In genomic region chr7:103628742-103629141, GRCh38 we compare ENCODE assay signal across 20 cellular contexts.
A peak's percentile ranks its signal among the peaks of the same experiment; 100 is the strongest.
DNase-seq lines count a peak whose midpoint lies in the region; ATAC-seq, FAIRE-seq and TF ChIP-seq lines count a peak whose summit lies in the region.
"Had no signal": no experiment of that assay in that cellular context is flagged by ENCODE, and none has a peak within 500 bp of the region (broad histone marks: within the 10 kb centered on the region; RNA-seq: fewer than 3 reads in every experiment).

No MANE protein-coding gene starts in this region.

- 0 out of 2 replicates have a peak overlapping the region, but pooled peaks have one; percentile 69 for H3K14ac ChIP-seq in IMR-90 (replicated peaks; ENCODE audit: low read depth, low read length)

- 0 out of 3 replicates have a peak overlapping the region, but pooled peaks have one; percentile 38 for H2BK15ac ChIP-seq in IMR-90 (ENCODE audit: low read depth, low read length)

- in situ Hi-C loops in IMR-90 (cut with MboI; ENCODE audit: low sequenced_read_pairs), result no loop called here
- in situ Hi-C loops in K562 (cut with MboI), result no loop called here

- POLR2A ChIA-PET in IMR-90 (lab: Charles Lee; ENCODE audit: unreplicated experiment), result no interaction called here
- POLR2A ChIA-PET in K562 (lab: Yijun Ruan, JAX), result interaction anchor here (0.8 kb wide), 1 partner anchor 9 kb away, joined by 4 read pairs; no protein-coding TSS in a partner anchor

- H3K27ac ChIP-seq in IMR-90 (ENCODE audit: insufficient read depth, low read length), result no peak overlapping the region
- no peak overlapping the region for H3K27ac ChIP-seq in K562 (ENCODE audit: extremely low read depth, low read depth, low read length)
- peak overlapping the region; percentile 11 for H3K27ac ChIP-seq in neural cell (ENCODE audit: low read length)
- no peak overlapping the region for H3K27ac ChIP-seq in smooth muscle cell (ENCODE audit: low read depth)
- H3K27ac ChIP-seq: 22Rv1; A549; BLaER1 treated with 17β-estradiol and CSF1 and Interleukin-3, amounts not matched to agents 10 nM and 100 nM; C4-2B had no signal

- H3K9me1 ChIP-seq in IMR-90 (ENCODE audit: insufficient read depth, low read length), result peaks cover 4% of the 10 kb centered on the region; the same call in 1 of the 2 replicates
- no peaks in the 10 kb centered on the region for H3K9me1 ChIP-seq in K562 (ENCODE audit: control insufficient read depth, insufficient read depth, low read length)

- peak overlapping the region; percentile 86; the same call in 1 of the 2 replicates for H2AK5ac ChIP-seq in IMR-90 (ENCODE audit: low read depth, low read length)

- no peak overlapping the region for H2AK9ac ChIP-seq in IMR-90 (replicated peaks; ENCODE audit: low read depth, low read length, poor library complexity)

- H2BK120ac ChIP-seq in IMR-90 (ENCODE audit: low read depth, low read length), result peak overlapping the region; percentile 11

- no peaks in the 10 kb centered on the region for H3F3A ChIP-seq in neural cell (ENCODE audit: insufficient read depth, low read length, poor library complexity, severe bottlenecking)
- H3F3A ChIP-seq in smooth muscle cell (ENCODE audit: low read depth), result no peaks in the 10 kb centered on the region

- no peak overlapping the region for H3K23ac ChIP-seq in IMR-90 (ENCODE audit: low read depth, low read length)

- H3K9ac ChIP-seq in IMR-90 (ENCODE audit: low read depth, low read length), result no peak overlapping the region
- H3K9ac ChIP-seq in K562 (ENCODE audit: insufficient read depth in 1 of 2, low read depth in 2 of 2, low read length in 2 of 2), result no peak overlapping the region
- no peak overlapping the region for H3K9ac ChIP-seq in neural cell (ENCODE audit: low read length)
- no peak overlapping the region for H3K9ac ChIP-seq in smooth muscle cell (ENCODE audit: low read depth)
- H3K9ac ChIP-seq: BLaER1 treated with 17β-estradiol and CSF1 and Interleukin-3, amounts not matched to agents 10 nM and 100 nM had no signal

- TF ChIP-seq POLR2A in IMR-90 (IDR thresholded peaks at IDR 0.05; ENCODE audit: low read depth, low read length) (no peak), K562 (conservative IDR thresholded peaks at IDR 0.05) (no peak)

- no peak overlapping the region; the same call in 1 of the 2 replicates for H3K18ac ChIP-seq in IMR-90 (ENCODE audit: low read depth, low read length)

- no peak overlapping the region for H3K56ac ChIP-seq in IMR-90 (ENCODE audit: extremely low read depth, insufficient read depth, low read length)

- TF ChIP-seq EP300 in K562 (IDR thresholded peaks at IDR 0.05; ENCODE audit: low read length) (no peak), neural cell (conservative IDR thresholded peaks at IDR 0.05; ENCODE audit: poor library complexity, severe bottlenecking) (no peak)

- peaks cover 3% of the 10 kb centered on the region for H3K36me3 ChIP-seq in IMR-90 (ENCODE audit: control insufficient read depth, insufficient read depth, low read length)
- peaks cover 18% of the 10 kb centered on the region for H3K36me3 ChIP-seq in K562 (ENCODE audit: control insufficient read depth, insufficient read depth, low read length)
- H3K36me3 ChIP-seq in neural cell (ENCODE audit: insufficient read depth, low read length), result no peaks in the 10 kb centered on the region
- no peaks in the 10 kb centered on the region for H3K36me3 ChIP-seq in smooth muscle cell (ENCODE audit: low read depth)
- H3K36me3 ChIP-seq: BLaER1 treated with 17β-estradiol and CSF1 and Interleukin-3, amounts not matched to agents 10 nM and 100 nM had no signal

- no peaks in the 10 kb centered on the region for H3K9me3 ChIP-seq in IMR-90 (ENCODE audit: control insufficient read depth, insufficient read depth, low read length)
- no peaks in the 10 kb centered on the region for H3K9me3 ChIP-seq in K562 (replicated peaks; ENCODE audit: control insufficient read depth, insufficient read depth, low read depth, low read length)
- H3K9me3 ChIP-seq in neural cell (ENCODE audit: low read length), result no peaks in the 10 kb centered on the region
- no peaks in the 10 kb centered on the region for H3K9me3 ChIP-seq in smooth muscle cell (replicated peaks; ENCODE audit: low read depth)
- H3K9me3 ChIP-seq: A549; BLaER1 treated with 17β-estradiol and CSF1 and Interleukin-3, amounts not matched to agents 10 nM and 100 nM; Caco-2 had no signal

- H4K91ac ChIP-seq in IMR-90 (ENCODE audit: insufficient read depth, low read depth, low read length), result no peak overlapping the region; the same call in 1 of the 2 replicates

- no peak overlapping the region for H3K4me3 ChIP-seq in IMR-90 (ENCODE audit: insufficient read depth, low read depth, low read length)
- no peak overlapping the region for H3K4me3 ChIP-seq in K562
- no peak overlapping the region for H3K4me3 ChIP-seq in neural cell (ENCODE audit: low read length)
- no peak overlapping the region for H3K4me3 ChIP-seq in smooth muscle cell
- H3K4me3 ChIP-seq: A549; BLaER1 treated with 17β-estradiol and CSF1 and Interleukin-3, amounts not matched to agents 10 nM and 100 nM had no signal

- no peak for FAIRE-seq in K562 (lab: Jason Lieb, UNC)
- FAIRE-seq: A549, D721Med, G401.6, GM12891, GM19239 had no signal

- peak overlapping the region; percentile 85 for H2BK20ac ChIP-seq in IMR-90 (ENCODE audit: low read depth, low read length)

- BruUV-seq in IMR-90 (replicated peaks; lab: Mats Ljungman, UMichigan), result no TSS peak
- no TSS peak for BruUV-seq in K562 (replicated peaks; lab: Mats Ljungman, UMichigan)

- H2BK5ac ChIP-seq in IMR-90 (ENCODE audit: low read depth, low read length, poor library complexity, severe bottlenecking), result no peak overlapping the region

- peak overlapping the region; percentile 29; the same call in 1 of the 2 replicates for H3K4ac ChIP-seq in IMR-90 (ENCODE audit: low read depth, low read length)

- CTCF ChIA-PET in IMR-90 (lab: Yijun Ruan, JAX) (no interaction called here), K562 (lab: Yijun Ruan, JAX; ENCODE audit: low intra/inter-chr PET ratio) (no interaction called here)

- ATAC-seq in IMR-90 (ENCODE audit: low read depth), result no peak
- no peak for ATAC-seq in K562
- ATAC-seq: A549; CD8-positive, alpha-beta T cell had no signal

- peak overlapping the region in 1 of 2 experiments; percentile 2; a peak in 1 of 4 replicates for H4K8ac ChIP-seq in IMR-90 (ENCODE audit: low read depth in 2 of 2, low read length in 2 of 2)

- TF ChIP-seq RAD21 in IMR-90 (IDR thresholded peaks at IDR 0.05; ENCODE audit: low read length), result no peak
- TF ChIP-seq RAD21 in K562 (CRISPR knock-in tag; conservative IDR thresholded peaks at IDR 0.05 in 1 of 2, IDR thresholded peaks at IDR 0.05 in 1 of 2), result no peak
- TF ChIP-seq RAD21 in neural cell (conservative IDR thresholded peaks at IDR 0.05), result no peak

- no peaks in the 10 kb centered on the region for H3K79me1 ChIP-seq in IMR-90 (ENCODE audit: low read depth in 1 of 2, low read length in 2 of 2)

- H4K5ac ChIP-seq in IMR-90 (ENCODE audit: low read depth, low read length), result 0 out of 2 replicates have a peak overlapping the region, but pooled peaks have one; percentile 39

- TF ChIP-seq CTCF in IMR-90 (conservative IDR thresholded peaks at IDR 0.05; ENCODE audit: low read depth, low read length), result no peak
- no peak for TF ChIP-seq CTCF in K562 (IDR thresholded peaks at IDR 0.05 in 2 of 3, conservative IDR thresholded peaks at IDR 0.05 in 1 of 3; ENCODE audit: insufficient read depth in 2 of 3, low read depth in 1 of 3, low read length in 3 of 3)
- no peak for TF ChIP-seq CTCF in neural cell (IDR thresholded peaks at IDR 0.05; ENCODE audit: poor library complexity, severe bottlenecking)
- TF ChIP-seq CTCF in smooth muscle cell (IDR thresholded peaks at IDR 0.05; ENCODE audit: borderline replicate concordance, insufficient read depth, poor library complexity, severe bottlenecking), result no peak

- H4K20me1 ChIP-seq in IMR-90 (ENCODE audit: insufficient read depth, low read length) (no peaks in the 10 kb centered on the region), K562 (replicated peaks; ENCODE audit: control insufficient read depth, insufficient read depth, low read length) (no peaks in the 10 kb centered on the region), neural cell (ENCODE audit: insufficient read depth) (no peaks in the 10 kb centered on the region), smooth muscle cell (ENCODE audit: low read depth) (no peaks in the 10 kb centered on the region)
- H4K20me1 ChIP-seq: BLaER1 treated with 17β-estradiol and CSF1 and Interleukin-3, amounts not matched to agents 10 nM and 100 nM had no signal

- H3K4me1 ChIP-seq in IMR-90 (ENCODE audit: control insufficient read depth, insufficient read depth, low read length), result peaks cover 6% of the 10 kb centered on the region; the same call in 1 of the 2 replicates
- H3K4me1 ChIP-seq in K562 (replicated peaks in 1 of 2; ENCODE audit: control insufficient read depth in 2 of 2, insufficient read depth in 2 of 2, low read length in 2 of 2), result peaks cover 0 to 6% of the 10 kb centered on the region in 2 experiments; a peak in 3 of 5 replicates
- H3K4me1 ChIP-seq in smooth muscle cell (ENCODE audit: low read depth), result no peaks in the 10 kb centered on the region
- H3K4me1 ChIP-seq: A549; BLaER1 treated with 17β-estradiol and CSF1 and Interleukin-3, amounts not matched to agents 10 nM and 100 nM; Caco-2 had no signal

- no peaks in the 10 kb centered on the region for H3K9me2 ChIP-seq in neural cell (ENCODE audit: insufficient read depth, low read length)

- DNase-seq in IMR-90 (no peak), K562 (ENCODE audit: extremely low read depth in 1 of 4, low spot score in 3 of 4) (no peak), smooth muscle cell (lab: John Stamatoyannopoulos, UW; ENCODE audit: unreplicated experiment) (no peak), NCI-H524 treated with DMSO at 0.1 percent for 48 hours (lab: John Stamatoyannopoulos, UW) (no peak)
- DNase-seq: AML-193; Caco-2; Calu3; CD4-positive, alpha-beta T cell; CD8-positive, alpha-beta T cell; DMS79 treated with DMSO at 0.1 percent for 48 hours; GF-D8 had no signal

- no CpG with 5 or more reads among the region's 2 CpGs for WGBS in IMR-90 (ENCODE audit: extremely low coverage in 2 of 2, insufficient read length in 1 of 2), 2 experiments
- WGBS in K562 (ENCODE audit: insufficient coverage, low coverage, missing lambda C conversion rate), result 84% methylated on average over 2 of the region's 2 CpGs
- WGBS in smooth muscle cell (ENCODE audit: low lambda C conversion rate), result 95% methylated on average over 2 of the region's 2 CpGs

- dilution Hi-C loops in IMR-90 (cut with HindIII; ENCODE audit: low sequenced_read_pairs, unreplicated experiment), result no loop called here

- H3K79me2 ChIP-seq in K562 (ENCODE audit: control insufficient read depth, insufficient read depth, low read length) (no peaks in the 10 kb centered on the region), neural cell (replicated peaks; ENCODE audit: insufficient read depth, low read length) (no peaks in the 10 kb centered on the region), smooth muscle cell (ENCODE audit: low read depth) (no peaks in the 10 kb centered on the region)

- intact Hi-C loops in IMR-90 (cut with micrococcal nuclease) (loop anchor here (10.0 kb wide), 1 partner anchor 176 kb away; no protein-coding TSS in a partner anchor), K562 (cut with micrococcal nuclease) (no loop called here)

- no peak overlapping the region for H3K4me2 ChIP-seq in IMR-90 (ENCODE audit: low read depth, low read length)
- no peak overlapping the region for H3K4me2 ChIP-seq in K562 (ENCODE audit: insufficient read depth, low read length)
- no peak overlapping the region for H3K4me2 ChIP-seq in neural cell (ENCODE audit: low read length)
- H3K4me2 ChIP-seq in smooth muscle cell, result no peak overlapping the region
- H3K4me2 ChIP-seq: A549; BLaER1 treated with 17β-estradiol and CSF1 and Interleukin-3, amounts not matched to agents 10 nM and 100 nM had no signal

- H3K27me3 ChIP-seq in IMR-90 (ENCODE audit: control insufficient read depth, insufficient read depth, low read length) (no peaks in the 10 kb centered on the region), K562 (ENCODE audit: control insufficient read depth in 2 of 2, insufficient read depth in 2 of 2, low read length in 2 of 2) (no peaks in the 10 kb centered on the region), neural cell (ENCODE audit: insufficient read depth, low read depth, low read length) (no peaks in the 10 kb centered on the region), smooth muscle cell (ENCODE audit: low read depth) (no peaks in the 10 kb centered on the region)
- H3K27me3 ChIP-seq: BLaER1 treated with 17β-estradiol and CSF1 and Interleukin-3, amounts not matched to agents 10 nM and 100 nM had no signal

- no peak overlapping the region for H2AFZ ChIP-seq in IMR-90 (replicated peaks; ENCODE audit: low read length, poor library complexity)
- no peak overlapping the region; the same call in 1 of the 2 replicates for H2AFZ ChIP-seq in K562 (ENCODE audit: low read depth, low read length)
- no peak overlapping the region for H2AFZ ChIP-seq in neural cell (ENCODE audit: low read depth, low read length)
- no peak overlapping the region for H2AFZ ChIP-seq in smooth muscle cell (ENCODE audit: low read depth)
